Comparison of ENCODE assay signal across 9 cellular contexts in genomic region chr4:90328558-90328957, GRCh38.
DNase-seq lines count a peak whose midpoint lies in the region; ATAC-seq, FAIRE-seq and TF ChIP-seq lines count a peak whose summit lies in the region.
"Had no signal": no experiment of that assay in that cellular context is flagged by ENCODE, and none has a peak within 500 bp of the region (broad histone marks: within the 10 kb centered on the region; RNA-seq: fewer than 3 reads in every experiment).

No MANE protein-coding gene starts in this region.

- H3K9me3 Mint-ChIP-seq in astrocyte (ENCODE audit: unreplicated experiment): no peaks in the 10 kb centered on the region
- H3K9me3 Mint-ChIP-seq in activated CD8-positive, alpha-beta T cell treated with anti-CD3 and anti-CD28 coated beads for 36 hours: no peaks in the 10 kb centered on the region
- no peaks in the 10 kb centered on the region for H3K9me3 Mint-ChIP-seq in activated CD4-positive, alpha-beta memory T cell treated with anti-CD3 and anti-CD28 coated beads, Interleukin-2, amount 10 ng/mL, durations not matched to agents 7 days and 5 days

- no peak overlapping the region for H3K4me2 ChIP-seq in astrocyte (ENCODE audit: low read length)

- no peak for FAIRE-seq in astrocyte (lab: Jason Lieb, UNC)

- no peak overlapping the region for H3K27ac ChIP-seq in astrocyte (ENCODE audit: low read depth, low read length)
- H3K27ac ChIP-seq: epithelial cell of prostate had no signal

- no peak overlapping the region for H3K4me3 ChIP-seq in astrocyte (ENCODE audit: insufficient read depth, low read depth, low read length)

- H3K36me3 Mint-ChIP-seq in astrocyte (ENCODE audit: low read depth, unreplicated experiment): no peaks in the 10 kb centered on the region
- H3K36me3 Mint-ChIP-seq in activated CD8-positive, alpha-beta T cell treated with anti-CD3 and anti-CD28 coated beads for 36 hours (ENCODE audit: low read depth): no peaks in the 10 kb centered on the region
- no peaks in the 10 kb centered on the region for H3K36me3 Mint-ChIP-seq in activated CD4-positive, alpha-beta memory T cell treated with anti-CD3 and anti-CD28 coated beads, Interleukin-2, amount 10 ng/mL, durations not matched to agents 7 days and 5 days (ENCODE audit: low read depth)

- no peaks in the 10 kb centered on the region for H3K4me1 ChIP-seq in astrocyte (ENCODE audit: insufficient read depth, low read length)

- no peak overlapping the region for H3K9ac ChIP-seq in astrocyte (ENCODE audit: low read length)

- POLR2A ChIA-PET in activated CD8-positive, alpha-beta T cell treated with anti-CD3 and anti-CD28 coated beads for 36 hours (lab: Charles Lee): no interaction called here
- POLR2A ChIA-PET in activated CD4-positive, alpha-beta memory T cell treated with anti-CD3 and anti-CD28 coated beads, Interleukin-2, amount 10 ng/mL, durations not matched to agents 7 days and 5 days (lab: Charles Lee): no interaction called here

- no peaks in the 10 kb centered on the region for H3K36me3 ChIP-seq in astrocyte (ENCODE audit: insufficient read depth, low read length)

- H3K27ac Mint-ChIP-seq in astrocyte (ENCODE audit: unreplicated experiment): no peak overlapping the region
- no peak overlapping the region for H3K27ac Mint-ChIP-seq in activated CD8-positive, alpha-beta T cell treated with anti-CD3 and anti-CD28 coated beads for 36 hours
- H3K27ac Mint-ChIP-seq in activated CD4-positive, alpha-beta memory T cell treated with anti-CD3 and anti-CD28 coated beads, Interleukin-2, amount 10 ng/mL, durations not matched to agents 7 days and 5 days: no peak overlapping the region

- no peaks in the 10 kb centered on the region for H3K9me3 ChIP-seq in astrocyte (ENCODE audit: insufficient read depth, low read depth, low read length)

- H4K20me1 ChIP-seq in astrocyte (ENCODE audit: insufficient read depth, low read length): no peaks in the 10 kb centered on the region

- no peak for ATAC-seq in GM21717 (IDR thresholded peaks at IDR 0.05; ENCODE audit: unreplicated experiment)
- ATAC-seq in activated CD8-positive, alpha-beta T cell treated with anti-CD3 and anti-CD28 coated beads for 36 hours: no peak

- no peaks in the 10 kb centered on the region for H3K27me3 ChIP-seq in astrocyte (ENCODE audit: insufficient read depth, low read length)

- peak; percentile 42 for DNase-seq in D341Med (ENCODE audit: low spot score)
- DNase-seq in NCI-H1092 treated with DMSO at 0.1 percent for 48 hours (lab: John Stamatoyannopoulos, UW): peak; percentile 39
- DNase-seq in astrocyte (ENCODE audit: low read depth): peak; percentile 1
- DNase-seq in iris pigment epithelial cell (ENCODE audit: low read depth): peak; percentile 33
- no peak for DNase-seq in activated CD8-positive, alpha-beta T cell treated with anti-CD3 and anti-CD28 coated beads for 36 hours
- no peak for DNase-seq in activated effector memory CD4-positive, alpha-beta T cell treated with anti-CD3 and anti-CD28 coated beads, Interleukin-2, amount 50 U/mL, for 16 hours
- no peak for DNase-seq in activated CD4-positive, alpha-beta memory T cell treated with anti-CD3 and anti-CD28 coated beads, Interleukin-2, amount 10 ng/mL, durations not matched to agents 7 days and 5 days

- intact Hi-C loops in activated CD8-positive, alpha-beta T cell treated with anti-CD3 and anti-CD28 coated beads for 36 hours (cut with micrococcal nuclease): no loop called here

- CTCF ChIA-PET in activated CD8-positive, alpha-beta T cell treated with anti-CD3 and anti-CD28 coated beads for 36 hours (lab: Charles Lee): no interaction called here
- CTCF ChIA-PET in activated CD4-positive, alpha-beta memory T cell treated with anti-CD3 and anti-CD28 coated beads, Interleukin-2, amount 10 ng/mL, durations not matched to agents 7 days and 5 days (lab: Charles Lee): no interaction called here

- H2AFZ ChIP-seq in astrocyte (ENCODE audit: low read depth, low read length): peak overlapping the region; percentile 59

- no peak for TF ChIP-seq CTCF in astrocyte (IDR thresholded peaks at IDR 0.05; ENCODE audit: insufficient read depth, low read depth, low read length)
- no peak for TF ChIP-seq CTCF in activated CD8-positive, alpha-beta T cell treated with anti-CD3 and anti-CD28 coated beads for 36 hours (IDR thresholded peaks at IDR 0.05)

- no peaks in the 10 kb centered on the region for H3K79me2 ChIP-seq in astrocyte (ENCODE audit: insufficient read depth, low read length)

- H3K4me3 Mint-ChIP-seq in astrocyte (ENCODE audit: unreplicated experiment): no peak overlapping the region
- H3K4me3 Mint-ChIP-seq in activated CD8-positive, alpha-beta T cell treated with anti-CD3 and anti-CD28 coated beads for 36 hours: no peak overlapping the region
- H3K4me3 Mint-ChIP-seq in activated CD4-positive, alpha-beta memory T cell treated with anti-CD3 and anti-CD28 coated beads, Interleukin-2, amount 10 ng/mL, durations not matched to agents 7 days and 5 days: no peak overlapping the region

- no peaks in the 10 kb centered on the region for H3K27me3 Mint-ChIP-seq in astrocyte (ENCODE audit: low read depth, unreplicated experiment)
- H3K27me3 Mint-ChIP-seq in activated CD8-positive, alpha-beta T cell treated with anti-CD3 and anti-CD28 coated beads for 36 hours: no peaks in the 10 kb centered on the region
- no peaks in the 10 kb centered on the region for H3K27me3 Mint-ChIP-seq in activated CD4-positive, alpha-beta memory T cell treated with anti-CD3 and anti-CD28 coated beads, Interleukin-2, amount 10 ng/mL, durations not matched to agents 7 days and 5 days

- H3K4me1 Mint-ChIP-seq in astrocyte (ENCODE audit: low read depth, unreplicated experiment): peaks cover 8% of the 10 kb centered on the region
- H3K4me1 Mint-ChIP-seq in activated CD8-positive, alpha-beta T cell treated with anti-CD3 and anti-CD28 coated beads for 36 hours (ENCODE audit: low read depth): no peaks in the 10 kb centered on the region
- no peaks in the 10 kb centered on the region for H3K4me1 Mint-ChIP-seq in activated CD4-positive, alpha-beta memory T cell treated with anti-CD3 and anti-CD28 coated beads, Interleukin-2, amount 10 ng/mL, durations not matched to agents 7 days and 5 days

Comparison
In these comparisons a context has a peak if more than half of its experiments do, and no peak if none do; other contexts are left out.
1. DNase-seq: peak in D341Med (single experiment), NCI-H1092 treated with DMSO at 0.1 percent for 48 hours (single experiment), astrocyte (single experiment) and iris pigment epithelial cell (single experiment); none in activated CD8-positive, alpha-beta T cell treated with anti-CD3 and anti-CD28 coated beads for 36 hours (single experiment), activated effector memory CD4-positive, alpha-beta T cell treated with anti-CD3 and anti-CD28 coated beads, Interleukin-2, amount 50 U/mL, for 16 hours (single experiment) and activated CD4-positive, alpha-beta memory T cell treated with anti-CD3 and anti-CD28 coated beads, Interleukin-2, amount 10 ng/mL, durations not matched to agents 7 days and 5 days (single experiment).